7 cellular contexts compared by ENCODE assay signal in genomic region chr22:19941365-19942070, GRCh38. TPM values are rescaled to one million over a fixed set of nuclear protein-coding genes. Genes with fewer than 3 reads are reported as not detected.
DNase-seq lines count a peak whose midpoint lies in the region; ATAC-seq and TF ChIP-seq lines count a peak whose summit lies in the region.

Gene COMT (plus strand): TSS chr22:19941772. CDS start chr22:19962527, 20,755 bp downstream.
Gene TXNRD2 (minus strand): TSS chr22:19941818. CDS start chr22:19941803, 15 bp downstream.

- no peaks in the 10 kb centered on the region for H3K9me3 ChIP-seq in SU-DHL-6 (ENCODE audit: insufficient read depth, low read length)
- no peaks in the 10 kb centered on the region for H3K9me3 ChIP-seq in heart left ventricle
- no peaks in the 10 kb centered on the region for H3K9me3 ChIP-seq in psoas muscle

- intact Hi-C loops in heart left ventricle (cut with DNase I) (loop anchor here in 1 of 10 donors (5.0 kb wide), 1 partner anchor 89 kb away; the partner anchor contains the start of genes GNB1L and RTL10), psoas muscle (cut with DNase I) (no loop called here)

- H4K20me1 ChIP-seq in SU-DHL-6 (ENCODE audit: low read depth, low read length) = no peaks in the 10 kb centered on the region

- in situ Hi-C loops in GM13977 (cut with MboI; ENCODE audit: low pct_unique_long_range_greater_than_20kb, low sequenced_read_pairs, unreplicated experiment) = no loop called here

- TF ChIP-seq POLR2A in heart left ventricle (IDR thresholded peaks at IDR 0.05) = peak in 1 of 2 donors; percentile 32

- H3K4me3 ChIP-seq in SU-DHL-6 (ENCODE audit: insufficient read depth, low read length, poor library complexity, severe bottlenecking) (peak within 1 kb of the TSS; percentile 77), heart left ventricle (peak within 1 kb of the TSS; percentile 65 to 99 (median 87)), psoas muscle (peak within 1 kb of the TSS; percentile 94), urinary bladder (ENCODE audit: low read depth, low read length) (peak within 1 kb of the TSS; percentile 86)

- no peaks in the 10 kb centered on the region for H3K9me2 ChIP-seq in SU-DHL-6 (replicated peaks; ENCODE audit: insufficient read depth, low read length)

- peak; percentile 93 for DNase-seq in GM13977 (ENCODE audit: low spot score)
- DNase-seq in activated naive CD8-positive, alpha-beta T cell treated with anti-CD3 and anti-CD28 coated beads, Interleukin-2, amount 50 U/mL, for 24 hours = peak; percentile 80
- peak; percentile 71 to 91 (median 79) for DNase-seq in heart left ventricle
- DNase-seq in psoas muscle = peak; percentile 80 to 88

- H3K9ac ChIP-seq in SU-DHL-6 (ENCODE audit: low read length) = peak within 1 kb of the TSS; percentile 92

- H3K79me2 ChIP-seq in SU-DHL-6 (ENCODE audit: insufficient read depth, low read length) = peaks cover 19% of the 10 kb centered on the region

- peaks cover 3% of the 10 kb centered on the region for H3K9me3 Mint-ChIP-seq in activated naive CD8-positive, alpha-beta T cell treated with anti-CD3 and anti-CD28 coated beads, Interleukin-2, amount 50 U/mL, for 24 hours

- H3K36me3 ChIP-seq in SU-DHL-6 (ENCODE audit: low read length) (no peaks in the 10 kb centered on the region), heart left ventricle (peaks cover 0 to 6% (median 0%) of the 10 kb centered on the region in 9 donors), psoas muscle (ENCODE audit: insufficient read depth in 1 of 2, low read depth in 1 of 2) (peaks cover 0 to 12% of the 10 kb centered on the region in 2 donors), urinary bladder (ENCODE audit: insufficient read depth) (no peaks in the 10 kb centered on the region)

- ATAC-seq in HG03521 (IDR thresholded peaks at IDR 0.05; ENCODE audit: unreplicated experiment) = peak; percentile 45
- ATAC-seq in activated naive CD8-positive, alpha-beta T cell treated with anti-CD3 and anti-CD28 coated beads, Interleukin-2, amount 50 U/mL, for 24 hours = peak; percentile 76
- ATAC-seq in heart left ventricle = peak; percentile 35 to 91 (median 82)
- ATAC-seq in psoas muscle = peak; percentile 79 to 82 (median 80)

- peak within 1 kb of the TSS; percentile 93 for H3K4me3 Mint-ChIP-seq in activated naive CD8-positive, alpha-beta T cell treated with anti-CD3 and anti-CD28 coated beads, Interleukin-2, amount 50 U/mL, for 24 hours

- H3K4me1 Mint-ChIP-seq in activated naive CD8-positive, alpha-beta T cell treated with anti-CD3 and anti-CD28 coated beads, Interleukin-2, amount 50 U/mL, for 24 hours = peaks cover 29% of the 10 kb centered on the region

- H3K4me2 ChIP-seq in SU-DHL-6 (ENCODE audit: low read depth, low read length, poor library complexity, severe bottlenecking) = peak within 1 kb of the TSS; percentile 94

- 0 to 8% (median 1%) methylated on average over 15 to 62 of the region's 62 CpGs for WGBS in heart left ventricle, 4 donors
- 1% methylated on average over 31 to 62 of the region's 62 CpGs for WGBS in psoas muscle, 3 donors
- under 1% methylated on average over 62 of the region's 62 CpGs for WGBS in urinary bladder

- H3K27me3 Mint-ChIP-seq in activated naive CD8-positive, alpha-beta T cell treated with anti-CD3 and anti-CD28 coated beads, Interleukin-2, amount 50 U/mL, for 24 hours = no peaks in the 10 kb centered on the region

- H3F3A ChIP-seq in SU-DHL-6 (ENCODE audit: insufficient read depth) = no peaks in the 10 kb centered on the region; the same call in 1 of the 2 replicates

- H3K4me1 ChIP-seq in heart left ventricle (peaks cover 4 to 62% (median 31%) of the 10 kb centered on the region in 12 donors), psoas muscle (peaks cover 47% of the 10 kb centered on the region), urinary bladder (ENCODE audit: insufficient read depth) (peaks cover 3% of the 10 kb centered on the region)

- no peak for TF ChIP-seq CTCF in GM13977 (IDR thresholded peaks at IDR 0.05; ENCODE audit: extremely low read depth, insufficient read depth, missing control alignments)
- no peak for TF ChIP-seq CTCF in SU-DHL-6 (IDR thresholded peaks at IDR 0.05; ENCODE audit: insufficient read depth, low read length, poor library complexity, severe bottlenecking)
- TF ChIP-seq CTCF in heart left ventricle (IDR thresholded peaks at IDR 0.05) = no peak
- TF ChIP-seq CTCF in psoas muscle (IDR thresholded peaks at IDR 0.05) = no peak

- peak within 1 kb of the TSS; percentile 52 for H3K27ac ChIP-seq in SU-DHL-6 (ENCODE audit: low read depth, low read length)
- H3K27ac ChIP-seq in heart left ventricle = peak within 1 kb of the TSS; percentile 88 to 99 (median 94)
- H3K27ac ChIP-seq in psoas muscle = peak within 1 kb of the TSS; percentile 98
- H3K27ac ChIP-seq in urinary bladder (ENCODE audit: low read depth) = peak within 1 kb of the TSS; percentile 89

- peak within 1 kb of the TSS; percentile 97 for H3K27ac Mint-ChIP-seq in activated naive CD8-positive, alpha-beta T cell treated with anti-CD3 and anti-CD28 coated beads, Interleukin-2, amount 50 U/mL, for 24 hours

- peak within 1 kb of the TSS; percentile 74 for H2AFZ ChIP-seq in SU-DHL-6 (ENCODE audit: low read depth, low read length, severe bottlenecking)

- H3K27me3 ChIP-seq in SU-DHL-6 (ENCODE audit: low read length) (no peaks in the 10 kb centered on the region), heart left ventricle (no peaks in the 10 kb centered on the region), psoas muscle (ENCODE audit: insufficient read depth in 3 of 3, low read length in 2 of 3) (no peaks in the 10 kb centered on the region)

- H3K36me3 Mint-ChIP-seq in activated naive CD8-positive, alpha-beta T cell treated with anti-CD3 and anti-CD28 coated beads, Interleukin-2, amount 50 U/mL, for 24 hours (ENCODE audit: low read depth) = peaks cover 16% of the 10 kb centered on the region

RNA-seq across cellular contexts. Expression of gene COMT, which starts in this region (rescaled TPM):
- 100 to 1,000 TPM in 8 of 9 donors, 10 to 100 TPM in 1; 69.7 to 195 (median 119) TPM for total RNA-seq in heart left ventricle
- 100 to 1,000 TPM in 1 of 2 donors, 10 to 100 TPM in 1; 84.7 to 249 TPM for polyA plus RNA-seq in heart left ventricle
- 100 to 1,000 TPM in 2 of 4 donors, 10 to 100 TPM in 2; 63.6 to 146 (median 115) TPM for total RNA-seq in psoas muscle
- polyA plus RNA-seq in psoas muscle = 100 to 1,000 TPM; 100 to 142 (median 117) TPM
- total RNA-seq in urinary bladder = 52.7 TPM
- polyA plus RNA-seq in urinary bladder = 198 TPM

RNA-seq across cellular contexts. Expression of gene TXNRD2, which starts in this region (rescaled TPM):
- total RNA-seq in heart left ventricle (10 to 100 TPM; 23.5 to 42.5 (median 33.5) TPM), psoas muscle (10 to 100 TPM; 18.4 to 35.1 (median 24.5) TPM), urinary bladder (14.5 TPM)
- polyA plus RNA-seq in heart left ventricle (10 to 100 TPM; 23.4 to 60.2 TPM), psoas muscle (10 to 100 TPM; 13.7 to 23.5 (median 16.0) TPM), urinary bladder (18.1 TPM)

Comparison
In these comparisons a context has a peak if more than half of its experiments do, and no peak if none do; other contexts are left out.
1. Peak in every context shown above with its lines: DNase-seq, ATAC-seq, H3K4me3 ChIP-seq and H3K27ac ChIP-seq.